Comparison of ENCODE assay signal across 8 cellular contexts in genomic region chr14:106831322-106831720, GRCh38.
DNase-seq lines count a peak whose midpoint lies in the region; ATAC-seq and TF ChIP-seq lines count a peak whose summit lies in the region.

No MANE protein-coding gene starts in this region.

- DNase-seq in GM13977 (ENCODE audit: low spot score), result no peak
- DNase-seq in cardiac fibroblast (ENCODE audit: low read depth in 2 of 2), result peak in 1 of 2 donors; percentile 42
- peak in 2 of 3 experiments; percentile 45 to 71 for DNase-seq in stimulated activated CD4-positive, alpha-beta T cell treated with anti-CD3 and anti-CD28 coated beads, TNF-alpha, amount 100 ng/mL, for 24 hours (ENCODE audit: low read depth in 3 of 3)
- no peak for DNase-seq in AG08395 (ENCODE audit: low spot score)
- DNase-seq in GM23248, result no peak

- no peaks in the 10 kb centered on the region for H4K20me1 ChIP-seq in GM23248 (ENCODE audit: insufficient read depth)

- 71 to 84% methylated on average over 10 to 11 of the region's 11 CpGs for WGBS in GM23248 (ENCODE audit: low coverage in 1 of 2, low lambda C conversion rate in 2 of 2, missing lambda C conversion rate in 2 of 2), 2 experiments

- no peak overlapping the region for H3K27ac ChIP-seq in GM23248

- ATAC-seq in HG02798 (IDR thresholded peaks at IDR 0.05; ENCODE audit: poor library complexity, unreplicated experiment) (peak; percentile 74), SK-N-SH treated with all-trans-retinoic acid at 6 μM for 48 hours (peak; percentile 30; the same call in 1 of the 3 replicates), HG03135 (IDR thresholded peaks at IDR 0.05; ENCODE audit: unreplicated experiment) (no peak)

- no peaks in the 10 kb centered on the region for H3K36me3 ChIP-seq in GM23248 (ENCODE audit: low read depth)

- H3K4me2 ChIP-seq in GM23248 (ENCODE audit: unreplicated experiment), result no peak overlapping the region

- H3K9me3 ChIP-seq in GM23248 (ENCODE audit: low read depth), result no peaks in the 10 kb centered on the region

- no peaks in the 10 kb centered on the region for H3K4me1 ChIP-seq in GM23248 (ENCODE audit: insufficient read depth)

- H3K27me3 ChIP-seq in GM23248 (replicated peaks; ENCODE audit: insufficient read depth), result no peaks in the 10 kb centered on the region

- H3K4me3 ChIP-seq in cardiac fibroblast (replicated peaks in 1 of 2; ENCODE audit: low read depth in 2 of 2, low read length in 2 of 2), result no peak overlapping the region
- no peak overlapping the region for H3K4me3 ChIP-seq in GM23248

- no peaks in the 10 kb centered on the region for H3F3A ChIP-seq in GM23248 (ENCODE audit: insufficient read depth)

- H3K9me2 ChIP-seq in GM23248 (ENCODE audit: insufficient read depth), result no peaks in the 10 kb centered on the region

- H3K9ac ChIP-seq in GM23248, result no peak overlapping the region

- in situ Hi-C loops in GM13977 (cut with MboI; ENCODE audit: low pct_unique_long_range_greater_than_20kb, low sequenced_read_pairs, unreplicated experiment) (no loop called here), GM23248 (cut with MboI) (no loop called here)

- no peak overlapping the region for H2AFZ ChIP-seq in GM23248

- TF ChIP-seq CTCF in GM13977 (IDR thresholded peaks at IDR 0.05; ENCODE audit: extremely low read depth, insufficient read depth, missing control alignments) (peak; percentile 83), cardiac fibroblast (IDR thresholded peaks at IDR 0.05; ENCODE audit: low read depth, low read length) (peak; percentile 48)

- H3K79me2 ChIP-seq in GM23248 (ENCODE audit: insufficient read depth), result no peaks in the 10 kb centered on the region

TF ChIP-seq in SK-N-SH treated with all-trans-retinoic acid at 6 μM for 48 hours, 23 proteins besides CTCF, POLR2A, EP300 and RAD21:
- TF ChIP-seq, protein P1, sequence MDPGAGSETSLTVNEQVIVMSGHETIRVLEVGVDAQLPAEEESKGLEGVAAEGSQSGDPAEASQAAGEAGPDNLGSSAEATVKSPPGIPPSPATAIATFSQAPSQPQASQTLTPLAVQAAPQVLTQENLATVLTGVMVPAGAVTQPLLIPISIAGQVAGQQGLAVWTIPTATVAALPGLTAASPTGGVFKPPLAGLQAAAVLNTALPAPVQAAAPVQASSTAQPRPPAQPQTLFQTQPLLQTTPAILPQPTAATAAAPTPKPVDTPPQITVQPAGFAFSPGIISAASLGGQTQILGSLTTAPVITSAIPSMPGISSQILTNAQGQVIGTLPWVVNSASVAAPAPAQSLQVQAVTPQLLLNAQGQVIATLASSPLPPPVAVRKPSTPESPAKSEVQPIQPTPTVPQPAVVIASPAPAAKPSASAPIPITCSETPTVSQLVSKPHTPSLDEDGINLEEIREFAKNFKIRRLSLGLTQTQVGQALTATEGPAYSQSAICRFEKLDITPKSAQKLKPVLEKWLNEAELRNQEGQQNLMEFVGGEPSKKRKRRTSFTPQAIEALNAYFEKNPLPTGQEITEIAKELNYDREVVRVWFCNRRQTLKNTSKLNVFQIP (CRISPR knock-in tag; IDR thresholded peaks at IDR 0.05; ENCODE audit: borderline replicate concordance, low read depth), result no peak
- TF ChIP-seq ZNF8 (CRISPR knock-in tag; IDR thresholded peaks at IDR 0.05), result no peak
- TF ChIP-seq ZFP3 (CRISPR knock-in tag; IDR thresholded peaks at IDR 0.05), result no peak
- TF ChIP-seq, protein P2, sequence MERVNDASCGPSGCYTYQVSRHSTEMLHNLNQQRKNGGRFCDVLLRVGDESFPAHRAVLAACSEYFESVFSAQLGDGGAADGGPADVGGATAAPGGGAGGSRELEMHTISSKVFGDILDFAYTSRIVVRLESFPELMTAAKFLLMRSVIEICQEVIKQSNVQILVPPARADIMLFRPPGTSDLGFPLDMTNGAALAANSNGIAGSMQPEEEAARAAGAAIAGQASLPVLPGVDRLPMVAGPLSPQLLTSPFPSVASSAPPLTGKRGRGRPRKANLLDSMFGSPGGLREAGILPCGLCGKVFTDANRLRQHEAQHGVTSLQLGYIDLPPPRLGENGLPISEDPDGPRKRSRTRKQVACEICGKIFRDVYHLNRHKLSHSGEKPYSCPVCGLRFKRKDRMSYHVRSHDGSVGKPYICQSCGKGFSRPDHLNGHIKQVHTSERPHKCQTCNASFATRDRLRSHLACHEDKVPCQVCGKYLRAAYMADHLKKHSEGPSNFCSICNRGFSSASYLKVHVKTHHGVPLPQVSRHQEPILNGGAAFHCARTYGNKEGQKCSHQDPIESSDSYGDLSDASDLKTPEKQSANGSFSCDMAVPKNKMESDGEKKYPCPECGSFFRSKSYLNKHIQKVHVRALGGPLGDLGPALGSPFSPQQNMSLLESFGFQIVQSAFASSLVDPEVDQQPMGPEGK (CRISPR knock-in tag; IDR thresholded peaks at IDR 0.05; ENCODE audit: borderline replicate concordance), result no peak
- no peak for TF ChIP-seq ZC3H10 (CRISPR knock-in tag; IDR thresholded peaks at IDR 0.05)
- no peak for TF ChIP-seq ZNF565 (CRISPR knock-in tag; conservative IDR thresholded peaks at IDR 0.05; ENCODE audit: low read depth)
- TF ChIP-seq CREB5 (CRISPR knock-in tag; IDR thresholded peaks at IDR 0.05; ENCODE audit: low read depth), result no peak
- no peak for TF ChIP-seq SNAI2 (CRISPR knock-in tag; IDR thresholded peaks at IDR 0.05)
- no peak for TF ChIP-seq PPARA (CRISPR knock-in tag; IDR thresholded peaks at IDR 0.05; ENCODE audit: borderline replicate concordance)
- TF ChIP-seq ESRRG (CRISPR knock-in tag; IDR thresholded peaks at IDR 0.05), result no peak
- TF ChIP-seq GLIS3 (CRISPR knock-in tag; IDR thresholded peaks at IDR 0.05), result no peak
- no peak for TF ChIP-seq ZNF70 (CRISPR knock-in tag; IDR thresholded peaks at IDR 0.05)
- TF ChIP-seq OSR1 (CRISPR knock-in tag; IDR thresholded peaks at IDR 0.05), result no peak
- no peak for TF ChIP-seq BACH2 (CRISPR knock-in tag; IDR thresholded peaks at IDR 0.05; ENCODE audit: borderline replicate concordance)
- no peak for TF ChIP-seq TOX (CRISPR knock-in tag; IDR thresholded peaks at IDR 0.05; ENCODE audit: borderline replicate concordance)
- TF ChIP-seq ISL1 (CRISPR knock-in tag; IDR thresholded peaks at IDR 0.05), result no peak

Comparison
In these comparisons a context has a peak if more than half of its experiments do, and no peak if none do; other contexts are left out.
1. DNase-seq: peak in stimulated activated CD4-positive, alpha-beta T cell treated with anti-CD3 and anti-CD28 coated beads, TNF-alpha, amount 100 ng/mL, for 24 hours (2 of 3); none in GM13977 (single experiment), AG08395 (single experiment) and GM23248 (single experiment).